10 cellular contexts compared by ENCODE assay signal in genomic region chr22:39375646-39376045, GRCh38. TPM values are rescaled to one million over a fixed set of nuclear protein-coding genes. Genes with fewer than 3 reads are reported as not detected.
"Had no signal": no experiment of that assay in that cellular context is flagged by ENCODE, and none has a peak within 500 bp of the region (broad histone marks: within the 10 kb centered on the region; RNA-seq: fewer than 3 reads in every experiment).

No MANE protein-coding gene starts in this region.

- FAIRE-seq: HTR-8/SVneo, K562 had no signal

- H2AFZ ChIP-seq: GM23248 had no signal

- H3K4me3 ChIP-seq: GM23248, HAP-1, K562 had no signal

- H3K36me3 ChIP-seq: HAP-1 had no signal

- DNase-seq: GM23248, GOT3, H7, HFFc6, IMR-90 had no signal

- H3K9ac ChIP-seq: GM23248 had no signal

- H3K27ac ChIP-seq: GM23248 had no signal

- H3K4me1 ChIP-seq: HAP-1 had no signal

- H3K27ac Mint-ChIP-seq: HFFc6 had no signal

- ATAC-seq: HCT116, K562 had no signal

- H3K4me3 Mint-ChIP-seq: HFFc6 had no signal

RNA-seq across cellular contexts. Expression of gene SYNGR1, which starts 25.9 kb away (rescaled TPM):
- total RNA-seq: HT-29 had no signal
